14 cellular contexts compared by ENCODE assay signal in the genomic region with DNA sequence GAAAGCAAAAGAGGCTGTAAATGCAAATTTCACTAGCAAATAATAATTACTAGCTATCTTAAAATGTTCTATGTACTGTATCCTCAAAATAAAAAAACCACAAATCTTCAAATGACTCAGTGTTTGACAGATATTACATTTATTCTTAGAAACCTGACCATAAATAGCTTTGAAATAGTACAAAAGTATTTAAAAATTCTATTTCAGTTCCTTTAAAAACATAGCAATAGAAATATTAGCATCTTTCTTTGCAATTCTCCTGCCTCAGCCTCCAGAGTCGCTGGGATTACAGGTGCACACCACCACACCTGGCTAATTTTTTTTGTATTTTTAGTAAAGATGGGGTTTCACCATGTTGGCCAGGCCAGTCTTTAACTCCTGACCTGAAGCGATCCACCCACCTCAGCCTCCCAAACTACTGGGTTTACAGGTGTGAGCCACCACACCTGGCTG. TPM values are rescaled to one million over a fixed set of nuclear protein-coding genes. Genes with fewer than 3 reads are reported as not detected.
A peak's percentile ranks its signal among the peaks of the same experiment; 100 is the strongest.
DNase-seq lines count a peak whose midpoint lies in the region; ATAC-seq and TF ChIP-seq lines count a peak whose summit lies in the region.
"Had no signal": no experiment of that assay in that cellular context is flagged by ENCODE, and none has a peak within 500 bp of the region (broad histone marks: within the 10 kb centered on the region; RNA-seq: fewer than 3 reads in every experiment).

No MANE protein-coding gene starts in this region.

- peaks cover 3% of the 10 kb centered on the region for H3K4me1 Mint-ChIP-seq in activated CD4-positive, alpha-beta T cell treated with anti-CD3 and anti-CD28 coated beads, Interleukin-2, amount 10 ng/mL, durations not matched to agents 24 days and 14 days

- POLR2A ChIA-PET in HEK293T (lab: Yijun Ruan, JAX): no interaction called here

- no peaks in the 10 kb centered on the region for H3K27me3 Mint-ChIP-seq in activated CD4-positive, alpha-beta T cell treated with anti-CD3 and anti-CD28 coated beads, Interleukin-2, amount 10 ng/mL, durations not matched to agents 24 days and 14 days
- H3K27me3 Mint-ChIP-seq: activated naive CD4-positive, alpha-beta T cell treated with anti-CD3 and anti-CD28 coated beads, Interleukin-2, amount 10 ng/mL, durations not matched to agents 7 days and 5 days had no signal

- DNase-seq in GM13976 (ENCODE audit: low spot score): peak; percentile 43
- no peak for DNase-seq in OCI-M1 (lab: John Stamatoyannopoulos, UW)
- no peak for DNase-seq in HEK293T (ENCODE audit: extremely low spot score)
- no peak for DNase-seq in NCI-H2171 treated with DMSO at 0.1 percent for 48 hours (lab: John Stamatoyannopoulos, UW)
- no peak for DNase-seq in activated CD4-positive, alpha-beta T cell treated with anti-CD3 and anti-CD28 coated beads, Interleukin-2, amount 10 ng/mL, durations not matched to agents 24 days and 14 days
- DNase-seq: activated CD4-positive, alpha-beta T cell treated with anti-CD3 and anti-CD28 coated beads, Interleukin-2, amount 50 U/mL, for 1 hour; activated naive CD4-positive, alpha-beta T cell treated with anti-CD3 and anti-CD28 coated beads, Interleukin-2, amount 10 ng/mL, durations not matched to agents 7 days and 5 days; EL; NCI-H146; testis had no signal

- ATAC-seq in GM19463 (IDR thresholded peaks at IDR 0.05; ENCODE audit: unreplicated experiment) (peak; percentile 61), HG02840 (IDR thresholded peaks at IDR 0.05; ENCODE audit: low FRiP score, unreplicated experiment) (peak; percentile 76), HG03521 (IDR thresholded peaks at IDR 0.05; ENCODE audit: unreplicated experiment) (peak; percentile 79)
- ATAC-seq: HepG2 had no signal

- no peak overlapping the region for H3K4me3 Mint-ChIP-seq in activated CD4-positive, alpha-beta T cell treated with anti-CD3 and anti-CD28 coated beads, Interleukin-2, amount 10 ng/mL, durations not matched to agents 24 days and 14 days
- H3K4me3 Mint-ChIP-seq: activated naive CD4-positive, alpha-beta T cell treated with anti-CD3 and anti-CD28 coated beads, Interleukin-2, amount 10 ng/mL, durations not matched to agents 7 days and 5 days had no signal

- TF ChIP-seq CTCF in GM13976 (IDR thresholded peaks at IDR 0.05; ENCODE audit: borderline replicate concordance, control extremely low read depth, extremely low read depth, insufficient read depth, missing control alignments): no peak

- peaks cover 53% of the 10 kb centered on the region for H3K36me3 Mint-ChIP-seq in activated CD4-positive, alpha-beta T cell treated with anti-CD3 and anti-CD28 coated beads, Interleukin-2, amount 10 ng/mL, durations not matched to agents 24 days and 14 days (ENCODE audit: low read depth)

- in situ Hi-C loops in GM13976 (cut with MboI; ENCODE audit: low sequenced_read_pairs, unreplicated experiment): no loop called here

- CTCF ChIA-PET in HEK293T (lab: Yijun Ruan, JAX): no interaction called here

- intact Hi-C loops in activated CD4-positive, alpha-beta T cell treated with anti-CD3 and anti-CD28 coated beads, Interleukin-2, amount 10 ng/mL, durations not matched to agents 24 days and 14 days (cut with micrococcal nuclease): no loop called here

- H3K27ac Mint-ChIP-seq in activated CD4-positive, alpha-beta T cell treated with anti-CD3 and anti-CD28 coated beads, Interleukin-2, amount 10 ng/mL, durations not matched to agents 24 days and 14 days: no peak overlapping the region
- H3K27ac Mint-ChIP-seq: activated naive CD4-positive, alpha-beta T cell treated with anti-CD3 and anti-CD28 coated beads, Interleukin-2, amount 10 ng/mL, durations not matched to agents 7 days and 5 days had no signal

- H3K9me3 Mint-ChIP-seq in activated CD4-positive, alpha-beta T cell treated with anti-CD3 and anti-CD28 coated beads, Interleukin-2, amount 10 ng/mL, durations not matched to agents 24 days and 14 days: no peaks in the 10 kb centered on the region
- H3K9me3 Mint-ChIP-seq: activated naive CD4-positive, alpha-beta T cell treated with anti-CD3 and anti-CD28 coated beads, Interleukin-2, amount 10 ng/mL, durations not matched to agents 7 days and 5 days had no signal

TF ChIP-seq in HEK293T, 16 proteins besides CTCF, POLR2A, EP300 and RAD21:
- no peak for TF ChIP-seq FOXK2 (IDR thresholded peaks at IDR 0.05)

RNA-seq across cellular contexts. Expression of gene MSH6, which starts 50.6 kb away (rescaled TPM):
- 148 and 153 TPM in 2 replicates for total RNA-seq in activated CD4-positive, alpha-beta T cell treated with anti-CD3 and anti-CD28 coated beads, Interleukin-2, amount 10 ng/mL, durations not matched to agents 24 days and 14 days
